ENCODE assay signal across 1 cellular context in genomic region chr2:8238521-8239230, GRCh38.
TF ChIP-seq lines count a peak whose summit lies in the region.

No MANE protein-coding gene starts in this region.

TF ChIP-seq in WTC11, 78 proteins besides CTCF, POLR2A, EP300 and RAD21 (continued from another document):
- TF ChIP-seq, protein P1, sequence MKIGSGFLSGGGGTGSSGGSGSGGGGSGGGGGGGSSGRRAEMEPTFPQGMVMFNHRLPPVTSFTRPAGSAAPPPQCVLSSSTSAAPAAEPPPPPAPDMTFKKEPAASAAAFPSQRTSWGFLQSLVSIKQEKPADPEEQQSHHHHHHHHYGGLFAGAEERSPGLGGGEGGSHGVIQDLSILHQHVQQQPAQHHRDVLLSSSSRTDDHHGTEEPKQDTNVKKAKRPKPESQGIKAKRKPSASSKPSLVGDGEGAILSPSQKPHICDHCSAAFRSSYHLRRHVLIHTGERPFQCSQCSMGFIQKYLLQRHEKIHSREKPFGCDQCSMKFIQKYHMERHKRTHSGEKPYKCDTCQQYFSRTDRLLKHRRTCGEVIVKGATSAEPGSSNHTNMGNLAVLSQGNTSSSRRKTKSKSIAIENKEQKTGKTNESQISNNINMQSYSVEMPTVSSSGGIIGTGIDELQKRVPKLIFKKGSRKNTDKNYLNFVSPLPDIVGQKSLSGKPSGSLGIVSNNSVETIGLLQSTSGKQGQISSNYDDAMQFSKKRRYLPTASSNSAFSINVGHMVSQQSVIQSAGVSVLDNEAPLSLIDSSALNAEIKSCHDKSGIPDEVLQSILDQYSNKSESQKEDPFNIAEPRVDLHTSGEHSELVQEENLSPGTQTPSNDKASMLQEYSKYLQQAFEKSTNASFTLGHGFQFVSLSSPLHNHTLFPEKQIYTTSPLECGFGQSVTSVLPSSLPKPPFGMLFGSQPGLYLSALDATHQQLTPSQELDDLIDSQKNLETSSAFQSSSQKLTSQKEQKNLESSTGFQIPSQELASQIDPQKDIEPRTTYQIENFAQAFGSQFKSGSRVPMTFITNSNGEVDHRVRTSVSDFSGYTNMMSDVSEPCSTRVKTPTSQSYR (CRISPR knock-in tag; IDR thresholded peaks at IDR 0.05), result no peak
- TF ChIP-seq FOXJ3 (CRISPR knock-in tag; IDR thresholded peaks at IDR 0.05; ENCODE audit: borderline replicate concordance), result no peak
- no peak for TF ChIP-seq E2F4 (CRISPR knock-in tag; IDR thresholded peaks at IDR 0.05; ENCODE audit: borderline replicate concordance, low read depth)
- TF ChIP-seq, protein P2, sequence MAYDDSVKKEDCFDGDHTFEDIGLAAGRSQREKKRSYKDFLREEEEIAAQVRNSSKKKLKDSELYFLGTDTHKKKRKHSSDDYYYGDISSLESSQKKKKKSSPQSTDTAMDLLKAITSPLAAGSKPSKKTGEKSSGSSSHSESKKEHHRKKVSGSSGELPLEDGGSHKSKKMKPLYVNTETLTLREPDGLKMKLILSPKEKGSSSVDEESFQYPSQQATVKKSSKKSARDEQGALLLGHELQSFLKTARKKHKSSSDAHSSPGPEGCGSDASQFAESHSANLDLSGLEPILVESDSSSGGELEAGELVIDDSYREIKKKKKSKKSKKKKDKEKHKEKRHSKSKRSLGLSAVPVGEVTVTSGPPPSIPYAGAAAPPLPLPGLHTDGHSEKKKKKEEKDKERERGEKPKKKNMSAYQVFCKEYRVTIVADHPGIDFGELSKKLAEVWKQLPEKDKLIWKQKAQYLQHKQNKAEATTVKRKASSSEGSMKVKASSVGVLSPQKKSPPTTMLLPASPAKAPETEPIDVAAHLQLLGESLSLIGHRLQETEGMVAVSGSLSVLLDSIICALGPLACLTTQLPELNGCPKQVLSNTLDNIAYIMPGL (CRISPR knock-in tag; IDR thresholded peaks at IDR 0.05), result no peak
- TF ChIP-seq ATF1 (CRISPR knock-in tag; IDR thresholded peaks at IDR 0.05), result no peak
- TF ChIP-seq, protein P3, sequence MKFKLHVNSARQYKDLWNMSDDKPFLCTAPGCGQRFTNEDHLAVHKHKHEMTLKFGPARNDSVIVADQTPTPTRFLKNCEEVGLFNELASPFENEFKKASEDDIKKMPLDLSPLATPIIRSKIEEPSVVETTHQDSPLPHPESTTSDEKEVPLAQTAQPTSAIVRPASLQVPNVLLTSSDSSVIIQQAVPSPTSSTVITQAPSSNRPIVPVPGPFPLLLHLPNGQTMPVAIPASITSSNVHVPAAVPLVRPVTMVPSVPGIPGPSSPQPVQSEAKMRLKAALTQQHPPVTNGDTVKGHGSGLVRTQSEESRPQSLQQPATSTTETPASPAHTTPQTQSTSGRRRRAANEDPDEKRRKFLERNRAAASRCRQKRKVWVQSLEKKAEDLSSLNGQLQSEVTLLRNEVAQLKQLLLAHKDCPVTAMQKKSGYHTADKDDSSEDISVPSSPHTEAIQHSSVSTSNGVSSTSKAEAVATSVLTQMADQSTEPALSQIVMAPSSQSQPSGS (CRISPR knock-in tag; IDR thresholded peaks at IDR 0.05; ENCODE audit: borderline replicate concordance, low read depth), result no peak
- no peak for TF ChIP-seq ZNF423 (CRISPR knock-in tag; IDR thresholded peaks at IDR 0.05)
- TF ChIP-seq HMGA2 (CRISPR knock-in tag; IDR thresholded peaks at IDR 0.05), result no peak
